In genomic region chr17:57979076-57979475, GRCh38 we compare ENCODE assay signal across 1 cellular context.
TF ChIP-seq lines count a peak whose summit lies in the region.

No MANE protein-coding gene starts in this region.

TF ChIP-seq in HEK293, 187 proteins besides CTCF, POLR2A, EP300 and RAD21 (continued from another document):
- 0 out of 2 replicates have a peak, but pooled peaks have one; percentile 55 for TF ChIP-seq ZBTB44 (tag by site-specific recombination; IDR thresholded peaks at IDR 0.05)
- TF ChIP-seq YY1 (tag by site-specific recombination; IDR thresholded peaks at IDR 0.05): no peak
- no peak for TF ChIP-seq ZFP41 (tag by site-specific recombination; IDR thresholded peaks at IDR 0.05; ENCODE audit: borderline replicate concordance)
- TF ChIP-seq ZNF501 (tag by site-specific recombination; IDR thresholded peaks at IDR 0.05): no peak
- no peak for TF ChIP-seq ZNF302 (tag by site-specific recombination; IDR thresholded peaks at IDR 0.05; ENCODE audit: low read depth)
- no peak for TF ChIP-seq PRDM2 (tag by site-specific recombination; IDR thresholded peaks at IDR 0.05; ENCODE audit: borderline replicate concordance)
- TF ChIP-seq OSR2 (tag by site-specific recombination; IDR thresholded peaks at IDR 0.05): peak; percentile 52; the same call in 1 of the 2 replicates
- TF ChIP-seq ZNF544 (tag by site-specific recombination; IDR thresholded peaks at IDR 0.05): no peak
- TF ChIP-seq ZNF2 (tag by site-specific recombination; IDR thresholded peaks at IDR 0.05): no peak
- no peak for TF ChIP-seq ZNF670 (tag by site-specific recombination; IDR thresholded peaks at IDR 0.05; ENCODE audit: low read depth)
